Comparison of ENCODE assay signal across 8 cellular contexts in genomic region chr4:113636877-113637276, GRCh38.
A peak's percentile ranks its signal among the peaks of the same experiment; 100 is the strongest.
DNase-seq lines count a peak whose midpoint lies in the region; ATAC-seq and TF ChIP-seq lines count a peak whose summit lies in the region.

No MANE protein-coding gene starts in this region.

- peaks cover 2% of the 10 kb centered on the region for H3K27me3 Mint-ChIP-seq in T-helper 2 cell treated with Interferon-gamma antibody and Interleukin-4, amounts not matched to agents 5 μg/mL and 100 μg/mL, for 36 hours (ENCODE audit: low read depth)

- peak; percentile 25 for ATAC-seq in HG03103 (IDR thresholded peaks at IDR 0.05; ENCODE audit: low read depth, unreplicated experiment)
- no peak for ATAC-seq in HG03439 (IDR thresholded peaks at IDR 0.05; ENCODE audit: unreplicated experiment)

- peak overlapping the region; percentile 61 for H3K4me3 Mint-ChIP-seq in T-helper 2 cell treated with Interferon-gamma antibody and Interleukin-4, amounts not matched to agents 5 μg/mL and 100 μg/mL, for 36 hours

- H3K36me3 Mint-ChIP-seq in T-helper 2 cell treated with Interferon-gamma antibody and Interleukin-4, amounts not matched to agents 5 μg/mL and 100 μg/mL, for 36 hours (ENCODE audit: low read depth): peaks cover 13% of the 10 kb centered on the region

- H3K27ac Mint-ChIP-seq in T-helper 2 cell treated with Interferon-gamma antibody and Interleukin-4, amounts not matched to agents 5 μg/mL and 100 μg/mL, for 36 hours: peak overlapping the region; percentile 84

- peak; percentile 29 for DNase-seq in GDM1 (lab: John Stamatoyannopoulos, UW)
- DNase-seq in T-helper 2 cell treated with Interferon-gamma antibody and Interleukin-4, amounts not matched to agents 5 μg/mL and 100 μg/mL, for 36 hours (ENCODE audit: low spot score): peak; percentile 55
- DNase-seq in fibroblast of villous mesenchyme (ENCODE audit: low read depth): peak; percentile 66
- DNase-seq in anterior cingulate cortex (lab: John Stamatoyannopoulos, UW): no peak
- no peak for DNase-seq in NCI-H1105 treated with DMSO at 0.1 percent for 48 hours (lab: John Stamatoyannopoulos, UW)
- DNase-seq in DMS79 (lab: John Stamatoyannopoulos, UW): no peak

- no peak overlapping the region for H3K4me3 ChIP-seq in fibroblast of villous mesenchyme (ENCODE audit: low read depth, low read length)

- TF ChIP-seq CTCF in fibroblast of villous mesenchyme (IDR thresholded peaks at IDR 0.05; ENCODE audit: insufficient read depth, low read depth, low read length): no peak

- H3K9me3 Mint-ChIP-seq in T-helper 2 cell treated with Interferon-gamma antibody and Interleukin-4, amounts not matched to agents 5 μg/mL and 100 μg/mL, for 36 hours: no peaks in the 10 kb centered on the region

- peaks cover 52% of the 10 kb centered on the region for H3K4me1 Mint-ChIP-seq in T-helper 2 cell treated with Interferon-gamma antibody and Interleukin-4, amounts not matched to agents 5 μg/mL and 100 μg/mL, for 36 hours (ENCODE audit: low read depth)

Comparison
In these comparisons a context has a peak if more than half of its experiments do, and no peak if none do; other contexts are left out.
1. DNase-seq: peak in GDM1 (single experiment), T-helper 2 cell treated with Interferon-gamma antibody and Interleukin-4, amounts not matched to agents 5 μg/mL and 100 μg/mL, for 36 hours (single experiment) and fibroblast of villous mesenchyme (single experiment); none in anterior cingulate cortex (0 of 58), NCI-H1105 treated with DMSO at 0.1 percent for 48 hours (single experiment) and DMS79 (single experiment).